ENCODE assay signal across 10 cellular contexts in genomic region chr7:155373359-155374273, GRCh38.
A peak's percentile ranks its signal among the peaks of the same experiment; 100 is the strongest.
DNase-seq lines count a peak whose midpoint lies in the region; ATAC-seq and TF ChIP-seq lines count a peak whose summit lies in the region.
"Had no signal": no experiment of that assay in that cellular context is flagged by ENCODE, and none has a peak within 500 bp of the region (broad histone marks: within the 10 kb centered on the region; RNA-seq: fewer than 3 reads in every experiment).

No MANE protein-coding gene starts in this region.

- no peaks in the 10 kb centered on the region for H3K36me3 ChIP-seq in sigmoid colon

- peak; percentile 45 for DNase-seq in ELF-1 (ENCODE audit: low read depth, low spot score)
- DNase-seq in T-helper 17 cell = no peak
- DNase-seq in fibroblast of peridontal ligament (ENCODE audit: extremely low read depth) = peak; percentile 18
- no peak for DNase-seq in sigmoid colon
- DNase-seq in DMS153 treated with DMSO at 0.1 percent for 48 hours (lab: John Stamatoyannopoulos, UW; ENCODE audit: unreplicated experiment) = no peak
- no peak for DNase-seq in OCI-M2 (lab: John Stamatoyannopoulos, UW; ENCODE audit: unreplicated experiment)
- DNase-seq: head of caudate nucleus, Karpas-422, small intestine had no signal

- H3K4me1 Mint-ChIP-seq in T-helper 17 cell = peaks cover 33% of the 10 kb centered on the region

- H3K36me3 Mint-ChIP-seq in T-helper 17 cell (ENCODE audit: low read depth) = peaks cover 10% of the 10 kb centered on the region

- intact Hi-C loops in sigmoid colon (cut with DNase I) = loop anchor here (10.0 kb wide), 1 partner anchor 121 kb away; no protein-coding TSS in a partner anchor

- no peak for TF ChIP-seq CTCF in sigmoid colon (IDR thresholded peaks at IDR 0.05)

- TF ChIP-seq EP300 in sigmoid colon (IDR thresholded peaks at IDR 0.05) = no peak

- H3K27me3 Mint-ChIP-seq in T-helper 17 cell = peaks cover 79% of the 10 kb centered on the region

- TF ChIP-seq POLR2A in sigmoid colon (IDR thresholded peaks at IDR 0.05) = no peak

- peaks cover 65 to 90% (median 90%) of the 10 kb centered on the region in 3 donors for H3K27me3 ChIP-seq in sigmoid colon

- no peak overlapping the region for H3K27ac ChIP-seq in sigmoid colon

- H3K4me1 ChIP-seq in sigmoid colon = peaks cover 0 to 53% (median 42%) of the 10 kb centered on the region in 4 donors

- H3K4me3 Mint-ChIP-seq in T-helper 17 cell = peak overlapping the region; percentile 77

- H3K27ac Mint-ChIP-seq in T-helper 17 cell = no peak overlapping the region

- 4% methylated on average over 62 of the region's 62 CpGs for WGBS in sigmoid colon, 2 donors

- ATAC-seq in T-helper 17 cell = no peak
- no peak for ATAC-seq in GM18909 (IDR thresholded peaks at IDR 0.05; ENCODE audit: poor library complexity, unreplicated experiment)

- no peaks in the 10 kb centered on the region for H3K9me3 ChIP-seq in T-helper 17 cell (ENCODE audit: control insufficient read depth, low read length, poor library complexity, severe bottlenecking)
- no peaks in the 10 kb centered on the region for H3K9me3 ChIP-seq in sigmoid colon

- H3K4me3 ChIP-seq in sigmoid colon = peak overlapping the region in 3 of 4 donors; percentile 17 to 31 (median 30)

Comparison
In these comparisons a context has a peak if more than half of its experiments do, and no peak if none do; other contexts are left out.
1. DNase-seq: peak in ELF-1 (single experiment) and fibroblast of peridontal ligament (single experiment); none in T-helper 17 cell (0 of 3), sigmoid colon (single experiment), DMS153 treated with DMSO at 0.1 percent for 48 hours (single experiment) and OCI-M2 (single experiment).